12 cellular contexts compared by ENCODE assay signal in the genomic region with DNA sequence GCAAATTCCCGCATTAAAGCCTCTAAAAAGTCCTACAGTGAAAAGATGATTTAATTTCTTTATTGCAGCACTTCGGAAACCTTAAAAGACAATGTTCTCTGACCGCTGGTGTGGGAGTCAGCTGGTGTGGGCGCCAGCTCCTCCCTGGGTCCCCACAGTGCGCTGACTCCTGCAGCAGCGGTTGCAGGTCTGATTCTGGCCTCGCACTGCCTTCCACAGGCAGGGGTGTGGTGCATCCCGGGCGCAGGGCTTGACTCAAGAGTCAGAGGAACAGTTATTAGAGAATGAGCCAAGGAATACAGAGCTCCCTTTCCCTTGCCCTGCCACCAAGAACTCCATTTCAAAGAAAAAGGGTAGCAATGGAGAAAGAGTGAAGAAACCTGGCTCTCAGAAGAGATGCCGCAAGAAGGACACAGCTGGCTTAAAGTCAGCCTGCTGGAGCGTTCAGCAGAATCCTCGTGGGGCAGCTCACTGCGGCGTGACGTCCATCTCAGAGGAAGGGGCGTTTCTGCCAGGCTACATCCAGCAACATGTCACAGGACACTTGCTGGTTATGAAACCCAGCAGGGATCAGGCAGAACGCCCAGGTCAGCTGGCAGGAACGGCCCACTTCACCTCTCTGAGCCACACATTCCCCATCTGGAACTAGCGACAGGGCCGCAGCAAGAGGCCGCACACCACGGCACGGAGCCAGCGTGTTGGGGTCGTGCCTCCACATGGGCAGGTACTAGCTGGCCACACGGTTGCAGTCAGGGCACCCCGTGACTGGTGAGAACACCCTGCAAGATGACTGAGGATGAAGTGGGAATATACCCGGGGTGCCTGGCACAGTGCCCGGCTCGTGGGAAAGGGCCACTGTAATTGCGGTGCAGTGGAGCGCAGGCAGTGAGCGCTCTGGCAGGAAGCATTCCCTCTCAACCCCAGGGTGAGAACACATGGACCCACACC. TPM values are rescaled to one million over a fixed set of nuclear protein-coding genes. Genes with fewer than 3 reads are reported as not detected.
DNase-seq lines count a peak whose midpoint lies in the region; ATAC-seq and TF ChIP-seq lines count a peak whose summit lies in the region.
"Had no signal": no experiment of that assay in that cellular context is flagged by ENCODE, and none has a peak within 500 bp of the region (broad histone marks: within the 10 kb centered on the region; RNA-seq: fewer than 3 reads in every experiment).

No MANE protein-coding gene starts in this region.

- TF ChIP-seq EP300 in tibial nerve (IDR thresholded peaks at IDR 0.05): peak; percentile 12 to 81

- no peak overlapping the region for H2AFZ ChIP-seq in OCI-LY7 (ENCODE audit: low read length)

- peak overlapping the region; percentile 39 for H3K27ac ChIP-seq in cingulate gyrus (ENCODE audit: low read depth, low read length)
- H3K27ac ChIP-seq in tibial nerve: peak overlapping the region; percentile 64 to 81 (median 72)
- no peak overlapping the region for H3K27ac ChIP-seq in OCI-LY7 (ENCODE audit: low read depth, low read length, poor library complexity, severe bottlenecking)

- H3K4me1 ChIP-seq in tibial nerve (peaks cover 0 to 30% (median 7%) of the 10 kb centered on the region in 4 donors), OCI-LY7 (ENCODE audit: insufficient read depth, low read length, poor library complexity, severe bottlenecking) (no peaks in the 10 kb centered on the region)

- peak; percentile 85 for ATAC-seq in left lobe of liver
- ATAC-seq in HG02870 (IDR thresholded peaks at IDR 0.05; ENCODE audit: unreplicated experiment): no peak
- ATAC-seq: activated naive CD8-positive, alpha-beta T cell treated with anti-CD3 and anti-CD28 coated beads, Interleukin-2, amount 50 U/mL, for 24 hours had no signal

- CTCF ChIA-PET in OCI-LY7 (lab: Charles Lee; ENCODE audit: unreplicated experiment): no interaction called here

- no peak overlapping the region for H3K4me2 ChIP-seq in OCI-LY7 (ENCODE audit: low read length)

- H3K36me3 ChIP-seq in tibial nerve: no peaks in the 10 kb centered on the region
- H3K36me3 ChIP-seq in OCI-LY7 (ENCODE audit: insufficient read depth, low read length): no peaks in the 10 kb centered on the region

- no peaks in the 10 kb centered on the region for H4K20me1 ChIP-seq in OCI-LY7 (ENCODE audit: insufficient read depth, low read length)

- BruUV-seq in OCI-LY7 (replicated peaks; lab: Mats Ljungman, UMichigan): no TSS peak

- 60 to 65% methylated on average over 30 to 33 of the region's 33 CpGs for WGBS in tibial nerve, 2 donors

- DNase-seq in NCI-H2171 treated with DMSO at 0.1 percent for 48 hours (lab: John Stamatoyannopoulos, UW) (peak; percentile 19), NCI-H2171 (lab: John Stamatoyannopoulos, UW) (no peak), left lobe of liver (ENCODE audit: low spot score) (peak; percentile 86), tibial nerve (ENCODE audit: low spot score in 2 of 2) (peak; percentile 70 to 79), NCI-H510A (lab: John Stamatoyannopoulos, UW) (no peak), OCI-LY7 (ENCODE audit: low spot score) (no peak)
- DNase-seq: activated CD4-positive, alpha-beta T cell treated with anti-CD3 and anti-CD28 coated beads for 4 hours; activated naive CD8-positive, alpha-beta T cell treated with anti-CD3 and anti-CD28 coated beads, Interleukin-2, amount 50 U/mL, for 24 hours; foreskin melanocyte; stimulated activated CD4-positive, alpha-beta T cell treated with anti-CD3 and anti-CD28 coated beads, Interleukin-1b, Interleukin-23, amount 100 ng/mL, for 48 hours had no signal

- H3K9me3 ChIP-seq in tibial nerve: no peaks in the 10 kb centered on the region
- H3K9me3 ChIP-seq in OCI-LY7 (ENCODE audit: low read length): no peaks in the 10 kb centered on the region

- H3K27me3 ChIP-seq in tibial nerve: no peaks in the 10 kb centered on the region

- no peaks in the 10 kb centered on the region for H3K9me2 ChIP-seq in OCI-LY7 (ENCODE audit: insufficient read depth, low read length)

- intact Hi-C loops in OCI-LY7 (cut with micrococcal nuclease; ENCODE audit: unreplicated experiment): no loop called here

- H3K79me2 ChIP-seq in OCI-LY7 (ENCODE audit: insufficient read depth, low read depth, low read length): no peaks in the 10 kb centered on the region

- no peak for TF ChIP-seq CTCF in tibial nerve (IDR thresholded peaks at IDR 0.05)
- TF ChIP-seq CTCF in OCI-LY7 (conservative IDR thresholded peaks at IDR 0.05; ENCODE audit: low read length): no peak

- TF ChIP-seq POLR2A in tibial nerve (IDR thresholded peaks at IDR 0.05): no peak

- H3K4me3 ChIP-seq in tibial nerve (no peak overlapping the region), OCI-LY7 (ENCODE audit: low read depth, low read length, poor library complexity, severe bottlenecking) (no peak overlapping the region)

- POLR2A ChIA-PET in OCI-LY7 (lab: Charles Lee): interaction anchor here (0.7 kb wide), 1 partner anchor 322 kb away, joined by 3 read pairs; no protein-coding TSS in a partner anchor

RNA-seq across cellular contexts. Expression of gene EFCAB6, which starts 18.1 kb away (rescaled TPM):
- total RNA-seq in left lobe of liver (0.45 TPM), tibial nerve (1 to 10 TPM; 3.3 to 9.2 (median 6.8) TPM), OCI-LY7 (2022) (not detected in 2 replicates)
- 0.13 TPM in 1 of 2 replicates, not detected in the other for total RNA-seq in OCI-LY7 (2014; rRNA removed; shearing (Covaris generic))

RNA-seq across cellular contexts. Expression of gene SULT4A1, which starts 32.1 kb away (rescaled TPM):
- not detected for total RNA-seq in left lobe of liver
- 1 to 10 TPM in 1 of 4 donors, not detected in 3; 1.3 TPM for total RNA-seq in tibial nerve
- total RNA-seq in OCI-LY7 (2014; rRNA removed; shearing (Covaris generic)): not detected in 2 replicates
- not detected in 2 replicates for total RNA-seq in OCI-LY7 (2022)

Comparison
In these comparisons a context has a peak if more than half of its experiments do, and no peak if none do; other contexts are left out.
1. DNase-seq: peak in NCI-H2171 treated with DMSO at 0.1 percent for 48 hours (single experiment), left lobe of liver (single experiment) and tibial nerve (2 of 2); none in NCI-H2171 (single experiment), NCI-H510A (single experiment) and OCI-LY7 (single experiment).